19 cellular contexts compared by ENCODE assay signal in genomic region chr2:7145707-7146106, GRCh38.
DNase-seq lines count a peak whose midpoint lies in the region; ATAC-seq and TF ChIP-seq lines count a peak whose summit lies in the region.
"Had no signal": no experiment of that assay in that cellular context is flagged by ENCODE, and none has a peak within 500 bp of the region (broad histone marks: within the 10 kb centered on the region; RNA-seq: fewer than 3 reads in every experiment).

No MANE protein-coding gene starts in this region.

- no peak overlapping the region for H3K4me3 ChIP-seq in GM23338
- no peak overlapping the region for H3K4me3 ChIP-seq in iPS DF 6.9 (ENCODE audit: low read length)
- H3K4me3 ChIP-seq in osteoblast (ENCODE audit: insufficient read depth, low read length) = no peak overlapping the region
- H3K4me3 ChIP-seq: A549, GM23248, HAP-1 had no signal

- DNase-seq in GM23338 (ENCODE audit: low spot score) (peak; percentile 13), WTC11 (ENCODE audit: low spot score) (no peak), iPS DF 6.9 (ENCODE audit: low read depth, low spot score) (peak; percentile 5), osteoblast (ENCODE audit: insufficient read length, low spot score, missing footprints) (peak; percentile 57), SHP77 treated with DMSO at 0.1 percent for 48 hours (lab: John Stamatoyannopoulos, UW) (no peak), SW 1271 (lab: John Stamatoyannopoulos, UW) (no peak)
- DNase-seq: 8988T; C1 segment of cervical spinal cord; Calu3; CD4-positive, alpha-beta memory T cell; COR-L47; DMS53; DMS79 treated with DMSO at 0.1 percent for 48 hours; GF-D8; GM23248; HFFc6 had no signal

- H3F3A ChIP-seq in GM23338 (replicated peaks; ENCODE audit: low read depth) = no peaks in the 10 kb centered on the region

- H3K27ac Mint-ChIP-seq in GM23338 (no peak overlapping the region), WTC11 (no peak overlapping the region)
- H3K27ac Mint-ChIP-seq: CD4-positive, alpha-beta memory T cell; HFFc6 had no signal

- H3K27ac ChIP-seq in GM23338 (ENCODE audit: low read depth) = no peak overlapping the region
- no peak overlapping the region for H3K27ac ChIP-seq in iPS DF 6.9 (ENCODE audit: low read length)
- H3K27ac ChIP-seq in osteoblast (ENCODE audit: low read depth, low read length) = no peak overlapping the region
- H3K27ac ChIP-seq: A549, GM23248 had no signal

- TF ChIP-seq CTCF in GM23338 (conservative IDR thresholded peaks at IDR 0.05; ENCODE audit: low read depth in 2 of 2) = no peak
- TF ChIP-seq CTCF in WTC11 (IDR thresholded peaks at IDR 0.05) = no peak
- no peak for TF ChIP-seq CTCF in osteoblast (IDR thresholded peaks at IDR 0.05; ENCODE audit: extremely low read depth, low read depth, low read length)

- H3K4me1 Mint-ChIP-seq in GM23338 = peaks cover 14% of the 10 kb centered on the region
- peaks cover 19% of the 10 kb centered on the region for H3K4me1 Mint-ChIP-seq in WTC11
- H3K4me1 Mint-ChIP-seq: CD4-positive, alpha-beta memory T cell had no signal

- POLR2A ChIA-PET in WTC11 (lab: Charles Lee) = no interaction called here

- H3K36me3 ChIP-seq in GM23338 (ENCODE audit: insufficient read depth) (no peaks in the 10 kb centered on the region; the same call in 1 of the 2 replicates), iPS DF 6.9 (ENCODE audit: control insufficient read depth, insufficient read depth, low read length) (no peaks in the 10 kb centered on the region), osteoblast (ENCODE audit: insufficient read depth, low read length) (no peaks in the 10 kb centered on the region)
- H3K36me3 ChIP-seq: HAP-1 had no signal

- no peaks in the 10 kb centered on the region; the same call in 1 of the 2 replicates for H4K20me1 ChIP-seq in GM23338 (replicated peaks; ENCODE audit: insufficient read depth)
- H4K20me1 ChIP-seq in osteoblast (ENCODE audit: insufficient read depth, low read length) = no peaks in the 10 kb centered on the region

- H3K4me3 Mint-ChIP-seq in GM23338 (no peak overlapping the region), WTC11 (no peak overlapping the region)
- H3K4me3 Mint-ChIP-seq: CD4-positive, alpha-beta memory T cell; HFFc6 had no signal

- H3K4me1 ChIP-seq in GM23338 (ENCODE audit: insufficient read depth) = peaks cover 7% of the 10 kb centered on the region; the same call in 1 of the 2 replicates
- no peaks in the 10 kb centered on the region for H3K4me1 ChIP-seq in iPS DF 6.9 (ENCODE audit: control insufficient read depth, insufficient read depth, low read length)
- no peaks in the 10 kb centered on the region for H3K4me1 ChIP-seq in osteoblast (ENCODE audit: insufficient read depth, low read length)
- H3K4me1 ChIP-seq: A549, HAP-1 had no signal

- H3K9me3 ChIP-seq in iPS DF 6.9 (ENCODE audit: control insufficient read depth, insufficient read depth, low read length) (no peaks in the 10 kb centered on the region), osteoblast (ENCODE audit: low read depth, low read length) (no peaks in the 10 kb centered on the region)
- H3K9me3 ChIP-seq: HAP-1 had no signal

- H3K9me3 Mint-ChIP-seq in GM23338 (peaks cover 16% of the 10 kb centered on the region; the same call in 2 of the 3 replicates), WTC11 (peaks cover 37% of the 10 kb centered on the region)

- H3K27me3 ChIP-seq in GM23338 (ENCODE audit: insufficient read depth) = no peaks in the 10 kb centered on the region
- H3K27me3 ChIP-seq in iPS DF 6.9 (ENCODE audit: control insufficient read depth, insufficient read depth, low read length) = no peaks in the 10 kb centered on the region
- H3K27me3 ChIP-seq in osteoblast (ENCODE audit: insufficient read depth, low read length) = no peaks in the 10 kb centered on the region

- CTCF ChIA-PET in WTC11 (lab: Charles Lee) = no interaction called here

- no peaks in the 10 kb centered on the region for H3K79me2 ChIP-seq in GM23338 (replicated peaks; ENCODE audit: insufficient read depth)
- no peaks in the 10 kb centered on the region for H3K79me2 ChIP-seq in osteoblast (ENCODE audit: insufficient read depth, low read length)

- H3K27me3 Mint-ChIP-seq in GM23338 (ENCODE audit: insufficient read depth, low read depth, poor library complexity) = no peaks in the 10 kb centered on the region
- no peaks in the 10 kb centered on the region for H3K27me3 Mint-ChIP-seq in WTC11 (ENCODE audit: low read depth)

- H2AFZ ChIP-seq in GM23338 (no peak overlapping the region), osteoblast (ENCODE audit: low read length) (no peak overlapping the region)
- H2AFZ ChIP-seq: GM23248 had no signal

- peaks cover 30% of the 10 kb centered on the region for H3K9me2 ChIP-seq in GM23338 (ENCODE audit: insufficient read depth)

- 0 out of 2 replicates have a peak overlapping the region, but pooled peaks have one; percentile 12 for H3K4me2 ChIP-seq in GM23338
- H3K4me2 ChIP-seq in osteoblast (ENCODE audit: insufficient read depth, low read length) = no peak overlapping the region
- H3K4me2 ChIP-seq: A549 had no signal

- ATAC-seq in GM23338 (peak; percentile 71), WTC11 (peak; percentile 80), GM21515 (IDR thresholded peaks at IDR 0.05; ENCODE audit: unreplicated experiment) (no peak)
- ATAC-seq: A549 had no signal

- H3K36me3 Mint-ChIP-seq in GM23338 (ENCODE audit: low read depth) = peaks cover 6% of the 10 kb centered on the region; the same call in 1 of the 3 replicates
- H3K36me3 Mint-ChIP-seq in WTC11 = peaks cover 4% of the 10 kb centered on the region; the same call in 1 of the 2 replicates

TF ChIP-seq in GM23338, 12 proteins besides CTCF, POLR2A, EP300 and RAD21 (continues in another document):
- no peak for TF ChIP-seq CREB1 (CRISPR knock-in tag; IDR thresholded peaks at IDR 0.05; ENCODE audit: low read depth)

TF ChIP-seq in WTC11, 78 proteins besides CTCF, POLR2A, EP300 and RAD21:
- TF ChIP-seq FOXJ3 (CRISPR knock-in tag; IDR thresholded peaks at IDR 0.05; ENCODE audit: borderline replicate concordance) = no peak
- TF ChIP-seq ZNF396 (CRISPR knock-in tag; IDR thresholded peaks at IDR 0.05; ENCODE audit: borderline replicate concordance) = no peak
- no peak for TF ChIP-seq ZSCAN18 (CRISPR knock-in tag; IDR thresholded peaks at IDR 0.05)
- no peak for TF ChIP-seq ZNF121 (CRISPR knock-in tag; IDR thresholded peaks at IDR 0.05)
- no peak for TF ChIP-seq ZNF138 (CRISPR knock-in tag; conservative IDR thresholded peaks at IDR 0.05)

Comparison
In these comparisons a context has a peak if more than half of its experiments do, and no peak if none do; other contexts are left out.
1. DNase-seq: peak in GM23338 (single experiment), iPS DF 6.9 (single experiment) and osteoblast (single experiment); none in WTC11 (single experiment), SHP77 treated with DMSO at 0.1 percent for 48 hours (single experiment) and SW 1271 (0 of 2).